In the genomic region with DNA sequence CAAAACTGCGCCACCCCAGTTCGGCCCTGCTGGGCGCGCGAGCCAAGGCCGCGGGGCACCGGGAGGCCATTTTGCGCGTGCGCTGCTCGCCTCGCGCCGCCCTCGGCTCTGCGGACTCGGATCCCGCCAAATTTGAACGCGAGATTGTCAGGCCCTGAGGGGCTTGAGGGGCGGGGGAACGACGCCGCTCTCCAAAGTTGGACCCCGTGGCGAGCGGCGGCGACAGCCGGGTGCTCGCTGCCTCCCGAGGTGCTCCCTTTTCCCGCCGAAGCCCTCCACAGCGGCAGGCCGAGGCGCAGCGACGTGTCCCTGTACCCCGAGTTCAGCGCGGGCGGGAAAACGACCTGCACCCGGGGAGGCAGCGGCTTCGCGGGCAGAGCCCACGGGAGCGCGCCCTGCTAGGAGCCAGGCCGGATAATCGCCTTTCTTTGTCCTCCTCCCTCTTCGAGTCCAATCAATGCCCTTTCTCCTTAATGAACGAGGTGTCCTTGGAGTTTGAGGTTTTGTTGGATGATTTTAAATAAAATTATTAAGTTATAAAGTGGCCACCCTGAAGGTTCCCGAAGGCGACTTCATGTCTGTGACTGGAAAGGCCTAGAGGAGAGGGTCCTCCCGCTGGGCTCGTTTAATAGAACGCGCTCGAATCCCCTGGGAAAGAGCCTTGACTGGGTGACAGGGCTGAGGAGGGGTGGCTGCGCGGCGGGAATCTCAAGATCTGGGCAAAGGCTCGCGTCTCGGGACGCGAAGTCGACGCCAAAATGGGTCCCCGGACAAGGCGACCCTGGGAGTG, we compare ENCODE assay signal across 9 cellular contexts. TPM values are rescaled to one million over a fixed set of nuclear protein-coding genes. Genes with fewer than 3 reads are reported as not detected.
DNase-seq lines count a peak whose midpoint lies in the region; ATAC-seq and TF ChIP-seq lines count a peak whose summit lies in the region.
"Had no signal": no experiment of that assay in that cellular context is flagged by ENCODE, and none has a peak within 500 bp of the region (broad histone marks: within the 10 kb centered on the region; RNA-seq: fewer than 3 reads in every experiment).

No MANE protein-coding gene starts in this region.

- peak overlapping the region; percentile 92 for H2AFZ ChIP-seq in osteoblast (ENCODE audit: low read length)
- no peak overlapping the region for H2AFZ ChIP-seq in OCI-LY7 (ENCODE audit: low read length)

- H3K79me2 ChIP-seq in osteoblast (ENCODE audit: insufficient read depth, low read length) (no peaks in the 10 kb centered on the region), OCI-LY7 (ENCODE audit: insufficient read depth, low read depth, low read length) (no peaks in the 10 kb centered on the region)

- H3K4me2 ChIP-seq in osteoblast (ENCODE audit: insufficient read depth, low read length) (peak overlapping the region; percentile 83), OCI-LY7 (ENCODE audit: low read length) (no peak overlapping the region)

- CTCF ChIA-PET in activated CD4-positive, alpha-beta memory T cell treated with anti-CD3 and anti-CD28 coated beads, Interleukin-2, amount 10 ng/mL, durations not matched to agents 7 days and 5 days (lab: Charles Lee) = no interaction called here
- CTCF ChIA-PET in OCI-LY7 (lab: Charles Lee; ENCODE audit: unreplicated experiment) = no interaction called here

- H3K4me3 Mint-ChIP-seq in CD14-positive monocyte = peak overlapping the region; percentile 80 to 94
- peak overlapping the region; percentile 66 for H3K4me3 Mint-ChIP-seq in activated CD4-positive, alpha-beta memory T cell treated with anti-CD3 and anti-CD28 coated beads, Interleukin-2, amount 10 ng/mL, durations not matched to agents 7 days and 5 days

- H3K27ac ChIP-seq in foreskin keratinocyte (no peak overlapping the region), osteoblast (ENCODE audit: low read depth, low read length) (no peak overlapping the region), OCI-LY7 (ENCODE audit: low read depth, low read length, poor library complexity, severe bottlenecking) (no peak overlapping the region)

- peak overlapping the region; percentile 71 for H3K4me3 ChIP-seq in osteoblast (ENCODE audit: insufficient read depth, low read length)
- H3K4me3 ChIP-seq in OCI-LY7 (ENCODE audit: low read depth, low read length, poor library complexity, severe bottlenecking) = no peak overlapping the region

- peaks cover 5% of the 10 kb centered on the region for H3K4me1 ChIP-seq in foreskin keratinocyte
- no peaks in the 10 kb centered on the region for H3K4me1 ChIP-seq in osteoblast (ENCODE audit: insufficient read depth, low read length)
- peaks cover 10% of the 10 kb centered on the region for H3K4me1 ChIP-seq in OCI-LY7 (ENCODE audit: insufficient read depth, low read length, poor library complexity, severe bottlenecking)

- intact Hi-C loops in CD14-positive monocyte (cut with micrococcal nuclease) (no loop called here), OCI-LY7 (cut with micrococcal nuclease; ENCODE audit: unreplicated experiment) (no loop called here)

- no TSS peak for BruUV-seq in OCI-LY7 (replicated peaks; lab: Mats Ljungman, UMichigan)

- peaks cover 6% of the 10 kb centered on the region for H3K36me3 ChIP-seq in osteoblast (ENCODE audit: insufficient read depth, low read length)
- H3K36me3 ChIP-seq in OCI-LY7 (ENCODE audit: insufficient read depth, low read length) = peaks cover 3% of the 10 kb centered on the region

- H4K20me1 ChIP-seq in osteoblast (ENCODE audit: insufficient read depth, low read length) = no peaks in the 10 kb centered on the region
- H4K20me1 ChIP-seq in OCI-LY7 (ENCODE audit: insufficient read depth, low read length) = no peaks in the 10 kb centered on the region; the same call in 1 of the 2 replicates

- POLR2A ChIA-PET in activated CD4-positive, alpha-beta memory T cell treated with anti-CD3 and anti-CD28 coated beads, Interleukin-2, amount 10 ng/mL, durations not matched to agents 7 days and 5 days (lab: Charles Lee) = no interaction called here
- POLR2A ChIA-PET in OCI-LY7 (lab: Charles Lee) = no interaction called here

- no peak for TF ChIP-seq CTCF in CD14-positive monocyte (IDR thresholded peaks at IDR 0.05)
- no peak for TF ChIP-seq CTCF in foreskin keratinocyte (conservative IDR thresholded peaks at IDR 0.05)
- no peak for TF ChIP-seq CTCF in osteoblast (IDR thresholded peaks at IDR 0.05; ENCODE audit: extremely low read depth, low read depth, low read length)
- no peak for TF ChIP-seq CTCF in OCI-LY7 (conservative IDR thresholded peaks at IDR 0.05; ENCODE audit: low read length)

- peaks cover 38% of the 10 kb centered on the region for H3K4me1 Mint-ChIP-seq in CD14-positive monocyte
- H3K4me1 Mint-ChIP-seq in activated CD4-positive, alpha-beta memory T cell treated with anti-CD3 and anti-CD28 coated beads, Interleukin-2, amount 10 ng/mL, durations not matched to agents 7 days and 5 days = peaks cover 60% of the 10 kb centered on the region

- H3K9me3 Mint-ChIP-seq in CD14-positive monocyte = peaks cover 0 to 37% (median 27%) of the 10 kb centered on the region in 7 donors
- H3K9me3 Mint-ChIP-seq in activated CD4-positive, alpha-beta memory T cell treated with anti-CD3 and anti-CD28 coated beads, Interleukin-2, amount 10 ng/mL, durations not matched to agents 7 days and 5 days = peaks cover 3% of the 10 kb centered on the region

- peak overlapping the region in 5 of 7 donors; percentile 53 to 92 (median 66) for H3K27ac Mint-ChIP-seq in CD14-positive monocyte
- H3K27ac Mint-ChIP-seq in activated CD4-positive, alpha-beta memory T cell treated with anti-CD3 and anti-CD28 coated beads, Interleukin-2, amount 10 ng/mL, durations not matched to agents 7 days and 5 days = peak overlapping the region; percentile 77

- no peaks in the 10 kb centered on the region for H3K9me2 ChIP-seq in OCI-LY7 (ENCODE audit: insufficient read depth, low read length)

- H3K27me3 ChIP-seq in foreskin keratinocyte = peaks cover 60% of the 10 kb centered on the region
- H3K27me3 ChIP-seq in osteoblast (ENCODE audit: insufficient read depth, low read length) = peaks cover 62% of the 10 kb centered on the region

- DNase-seq in CD14-positive monocyte (ENCODE audit: low spot score) (no peak), foreskin keratinocyte (no peak), osteoblast (ENCODE audit: insufficient read length, low spot score, missing footprints) (peak; percentile 81), NCI-H226 (no peak), NCI-H2196 (lab: John Stamatoyannopoulos, UW; ENCODE audit: unreplicated experiment) (no peak), OCI-LY7 (ENCODE audit: low spot score) (no peak)
- no peak for DNase-seq in activated CD4-positive, alpha-beta memory T cell treated with anti-CD3 and anti-CD28 coated beads, Interleukin-2, amount 10 ng/mL, durations not matched to agents 7 days and 5 days
- no peak for DNase-seq in activated CD4-positive, CD25-positive, alpha-beta regulatory T cell (lab: John Stamatoyannopoulos, UW)
- DNase-seq: NCI-H82 had no signal

- peaks cover 10% of the 10 kb centered on the region in 2 donors for H3K36me3 Mint-ChIP-seq in CD14-positive monocyte
- H3K36me3 Mint-ChIP-seq in activated CD4-positive, alpha-beta memory T cell treated with anti-CD3 and anti-CD28 coated beads, Interleukin-2, amount 10 ng/mL, durations not matched to agents 7 days and 5 days (ENCODE audit: low read depth) = peaks cover 29% of the 10 kb centered on the region

- peaks cover 63 to 69% (median 68%) of the 10 kb centered on the region in 3 donors for H3K27me3 Mint-ChIP-seq in CD14-positive monocyte (ENCODE audit: low read depth in 3 of 3)
- H3K27me3 Mint-ChIP-seq in activated CD4-positive, alpha-beta memory T cell treated with anti-CD3 and anti-CD28 coated beads, Interleukin-2, amount 10 ng/mL, durations not matched to agents 7 days and 5 days = peaks cover 38% of the 10 kb centered on the region

- ATAC-seq in foreskin keratinocyte = peak; percentile 52

- H3K9me3 ChIP-seq in osteoblast (ENCODE audit: low read depth, low read length) = no peaks in the 10 kb centered on the region
- H3K9me3 ChIP-seq in OCI-LY7 (ENCODE audit: low read length) = no peaks in the 10 kb centered on the region

RNA-seq across cellular contexts. Expression of a gene that starts 10.7 kb away (rescaled TPM):
- polyA plus RNA-seq in CD14-positive monocyte (under 1 TPM in 1 of 2 donors, not detected in 1; 0.11 TPM), foreskin keratinocyte (not detected in 2 replicates)
- 1 to 10 TPM; 1.2 to 1.4 TPM for total RNA-seq in activated CD4-positive, alpha-beta memory T cell treated with anti-CD3 and anti-CD28 coated beads, Interleukin-2, amount 10 ng/mL, durations not matched to agents 7 days and 5 days
- total RNA-seq in foreskin keratinocyte (not detected in 2 replicates), osteoblast (not detected in 2 replicates), OCI-LY7 (2022) (not detected in 2 replicates)
- not detected in 2 replicates for total RNA-seq in OCI-LY7 (2014; rRNA removed; shearing (Covaris generic))

RNA-seq across cellular contexts. Expression of a gene that starts 13.7 kb away (rescaled TPM):
- polyA plus RNA-seq in CD14-positive monocyte = 10 to 100 TPM in 1 of 2 donors, 1 to 10 TPM in 1; 7.5 to 11.0 TPM
- total RNA-seq in activated CD4-positive, alpha-beta memory T cell treated with anti-CD3 and anti-CD28 coated beads, Interleukin-2, amount 10 ng/mL, durations not matched to agents 7 days and 5 days = 10 to 100 TPM; 64.0 to 66.5 TPM
- total RNA-seq in foreskin keratinocyte = 31.5 and 31.8 TPM in 2 replicates
- polyA plus RNA-seq in foreskin keratinocyte = 8.5 and 11.2 TPM in 2 replicates
- 64.8 and 73.1 TPM in 2 replicates for total RNA-seq in osteoblast
- 5.7 and 7.4 TPM in 2 replicates for total RNA-seq in OCI-LY7 (2014; rRNA removed; shearing (Covaris generic))
- total RNA-seq in OCI-LY7 (2022) = 17.8 and 19.4 TPM in 2 replicates

RNA-seq across cellular contexts. Expression of a gene that starts 18.4 kb away (rescaled TPM):
- 100 to 1,000 TPM; 138 to 140 TPM for polyA plus RNA-seq in CD14-positive monocyte
- 10 to 100 TPM; 82.6 to 97.0 TPM for total RNA-seq in activated CD4-positive, alpha-beta memory T cell treated with anti-CD3 and anti-CD28 coated beads, Interleukin-2, amount 10 ng/mL, durations not matched to agents 7 days and 5 days
- 42.0 and 47.5 TPM in 2 replicates for total RNA-seq in foreskin keratinocyte
- polyA plus RNA-seq in foreskin keratinocyte = 53.7 and 54.6 TPM in 2 replicates
- 49.2 and 53.9 TPM in 2 replicates for total RNA-seq in osteoblast
- 24.6 and 30.1 TPM in 2 replicates for total RNA-seq in OCI-LY7 (2014; rRNA removed; shearing (Covaris generic))
- total RNA-seq in OCI-LY7 (2022) = 50.8 and 53.0 TPM in 2 replicates
